In genomic region chr1:32701951-32702598, GRCh38 we compare ENCODE assay signal across 9 cellular contexts. TPM values are rescaled to one million over a fixed set of nuclear protein-coding genes. Genes with fewer than 3 reads are reported as not detected.
DNase-seq lines count a peak whose midpoint lies in the region; ATAC-seq, FAIRE-seq and TF ChIP-seq lines count a peak whose summit lies in the region.
"Had no signal": no experiment of that assay in that cellular context is flagged by ENCODE, and none has a peak within 500 bp of the region (broad histone marks: within the 10 kb centered on the region; RNA-seq: fewer than 3 reads in every experiment).

No MANE protein-coding gene starts in this region.

- DNase-seq in NCI-H187 (lab: John Stamatoyannopoulos, UW) (peak; percentile 11 to 14), NCI-H187 treated with DMSO at 0.1 percent for 48 hours (lab: John Stamatoyannopoulos, UW) (no peak), activated B cell treated with CpG ODN at 0.5 μM for 24 hours (no peak), left cardiac atrium (peak; percentile 53), retinal pigment epithelial cell (ENCODE audit: low read depth) (no peak), RCC 7860 (ENCODE audit: low spot score) (no peak)
- DNase-seq in activated CD4-positive, alpha-beta memory T cell treated with anti-CD3 and anti-CD28 coated beads for 36 hours = no peak

- intact Hi-C loops in activated B cell treated with CpG ODN at 0.5 μM for 24 hours (cut with micrococcal nuclease) (no loop called here), left cardiac atrium (cut with DNase I) (no loop called here)
- intact Hi-C loops in activated CD4-positive, alpha-beta memory T cell treated with anti-CD3 and anti-CD28 coated beads for 36 hours (cut with micrococcal nuclease) = no loop called here

- CTCF ChIA-PET in activated B cell treated with CpG ODN at 0.5 μM for 24 hours (lab: Charles Lee) = interaction anchor here (2.1 kb wide), 1 partner anchor 10 kb away, joined by 7 read pairs; no protein-coding TSS in a partner anchor
- CTCF ChIA-PET in activated CD4-positive, alpha-beta memory T cell treated with anti-CD3 and anti-CD28 coated beads for 36 hours (lab: Charles Lee) = interaction anchor here (2.1 kb wide), 1 partner anchor 10 kb away, joined by 9 read pairs; no protein-coding TSS in a partner anchor

- peaks cover 21% of the 10 kb centered on the region for H3K4me1 Mint-ChIP-seq in activated B cell treated with CpG ODN at 0.5 μM for 24 hours
- peaks cover 9% of the 10 kb centered on the region for H3K4me1 Mint-ChIP-seq in activated CD4-positive, alpha-beta memory T cell treated with anti-CD3 and anti-CD28 coated beads for 36 hours (ENCODE audit: low read depth)

- H3K27me3 Mint-ChIP-seq in activated B cell treated with CpG ODN at 0.5 μM for 24 hours = peaks cover 29% of the 10 kb centered on the region
- peaks cover 29% of the 10 kb centered on the region for H3K27me3 Mint-ChIP-seq in activated CD4-positive, alpha-beta memory T cell treated with anti-CD3 and anti-CD28 coated beads for 36 hours

- POLR2A ChIA-PET in activated B cell treated with CpG ODN at 0.5 μM for 24 hours (lab: Charles Lee) = interaction anchor here (0.6 kb wide), 1 partner anchor 11 kb away, joined by 5 read pairs; no protein-coding TSS in a partner anchor
- POLR2A ChIA-PET in activated CD4-positive, alpha-beta memory T cell treated with anti-CD3 and anti-CD28 coated beads for 36 hours (lab: Charles Lee) = no interaction called here

- H3K4me3 ChIP-seq in retinal pigment epithelial cell (ENCODE audit: low read length) = peak overlapping the region; percentile 53

- ATAC-seq in activated B cell treated with CpG ODN at 0.5 μM for 24 hours (ENCODE audit: low read depth) (no peak), left cardiac atrium (peak; percentile 23 to 43), HG02973 (IDR thresholded peaks at IDR 0.05; ENCODE audit: unreplicated experiment) (no peak)

- no peak overlapping the region for H3K27ac Mint-ChIP-seq in activated B cell treated with CpG ODN at 0.5 μM for 24 hours
- no peak overlapping the region for H3K27ac Mint-ChIP-seq in activated CD4-positive, alpha-beta memory T cell treated with anti-CD3 and anti-CD28 coated beads for 36 hours

- TF ChIP-seq CTCF in activated B cell treated with CpG ODN at 0.5 μM for 24 hours (IDR thresholded peaks at IDR 0.05) (no peak), retinal pigment epithelial cell (conservative IDR thresholded peaks at IDR 0.05; ENCODE audit: low read depth, low read length) (no peak)

- no peaks in the 10 kb centered on the region for H3K36me3 Mint-ChIP-seq in activated B cell treated with CpG ODN at 0.5 μM for 24 hours (ENCODE audit: low read depth)
- H3K36me3 Mint-ChIP-seq in activated CD4-positive, alpha-beta memory T cell treated with anti-CD3 and anti-CD28 coated beads for 36 hours = no peaks in the 10 kb centered on the region

- H3K9me3 Mint-ChIP-seq in activated B cell treated with CpG ODN at 0.5 μM for 24 hours = no peaks in the 10 kb centered on the region
- H3K9me3 Mint-ChIP-seq in activated CD4-positive, alpha-beta memory T cell treated with anti-CD3 and anti-CD28 coated beads for 36 hours = no peaks in the 10 kb centered on the region

- peak overlapping the region; percentile 75 for H3K4me3 Mint-ChIP-seq in activated B cell treated with CpG ODN at 0.5 μM for 24 hours
- no peak overlapping the region for H3K4me3 Mint-ChIP-seq in activated CD4-positive, alpha-beta memory T cell treated with anti-CD3 and anti-CD28 coated beads for 36 hours

- no peak for FAIRE-seq in RCC 7860 (lab: Jason Lieb, UNC)

RNA-seq across cellular contexts. Expression of gene SYNC, which starts 0.5 kb away (rescaled TPM):
- not detected in 2 replicates for total RNA-seq in activated B cell treated with CpG ODN at 0.5 μM for 24 hours
- 10 to 100 TPM; 14.5 to 15.8 TPM for total RNA-seq in left cardiac atrium
- not detected for total RNA-seq in activated CD4-positive, alpha-beta memory T cell treated with anti-CD3 and anti-CD28 coated beads for 36 hours
- total RNA-seq: T-helper 1 cell treated with Interleukin-12 subunit alpha and Interleukin-12 subunit beta and Interleukin-4 antibody, amounts not matched to agents 30 ng/mL and 1 ng/mL, for 36 hours had no signal

RNA-seq across cellular contexts. Expression of gene RBBP4, which starts 51.1 kb away (rescaled TPM):
- total RNA-seq in activated B cell treated with CpG ODN at 0.5 μM for 24 hours (228 and 241 TPM in 2 replicates), left cardiac atrium (100 to 1,000 TPM in 1 of 2 donors, 10 to 100 TPM in 1; 95.8 to 108 TPM)
- 100 to 1,000 TPM; 325 to 334 TPM for total RNA-seq in activated CD4-positive, alpha-beta memory T cell treated with anti-CD3 and anti-CD28 coated beads for 36 hours

RNA-seq across cellular contexts. Expression of gene ZBTB8OS, which starts 51.7 kb away (rescaled TPM):
- total RNA-seq in activated B cell treated with CpG ODN at 0.5 μM for 24 hours (58.6 and 65.3 TPM in 2 replicates), left cardiac atrium (10 to 100 TPM; 26.2 to 32.7 TPM)
- 10 to 100 TPM; 64.8 to 67.4 TPM for total RNA-seq in activated CD4-positive, alpha-beta memory T cell treated with anti-CD3 and anti-CD28 coated beads for 36 hours

Comparison
In these comparisons a context has a peak if more than half of its experiments do, and no peak if none do; other contexts are left out.
1. DNase-seq: peak in NCI-H187 (2 of 2) and left cardiac atrium (single experiment); none in NCI-H187 treated with DMSO at 0.1 percent for 48 hours (single experiment), activated B cell treated with CpG ODN at 0.5 μM for 24 hours (single experiment), retinal pigment epithelial cell (single experiment), RCC 7860 (single experiment) and activated CD4-positive, alpha-beta memory T cell treated with anti-CD3 and anti-CD28 coated beads for 36 hours (single experiment).
2. ATAC-seq: peak in left cardiac atrium (2 of 2); none in activated B cell treated with CpG ODN at 0.5 μM for 24 hours (single experiment) and HG02973 (single experiment).
3. RNA of gene SYNC, which starts 0.5 kb away (total RNA-seq): 14.5 to 15.8 TPM in left cardiac atrium; not detected in activated B cell treated with CpG ODN at 0.5 μM for 24 hours and not detected in activated CD4-positive, alpha-beta memory T cell treated with anti-CD3 and anti-CD28 coated beads for 36 hours; every median in the first group is over 10 times any median in the second.